8 cellular contexts compared by ENCODE assay signal in genomic region chr11:96254087-96254486, GRCh38.
DNase-seq lines count a peak whose midpoint lies in the region; ATAC-seq and TF ChIP-seq lines count a peak whose summit lies in the region.

No MANE protein-coding gene starts in this region.

- H3K4me1 ChIP-seq in left lung, result peaks cover 16 to 64% of the 10 kb centered on the region in 2 donors

- H3K27me3 Mint-ChIP-seq in activated CD8-positive, alpha-beta T cell treated with anti-CD3 and anti-CD28 coated beads for 36 hours, result no peaks in the 10 kb centered on the region

- peaks cover 3% of the 10 kb centered on the region for H3K9me3 Mint-ChIP-seq in activated CD8-positive, alpha-beta T cell treated with anti-CD3 and anti-CD28 coated beads for 36 hours

- peaks cover 84% of the 10 kb centered on the region for H3K4me1 Mint-ChIP-seq in activated CD8-positive, alpha-beta T cell treated with anti-CD3 and anti-CD28 coated beads for 36 hours (ENCODE audit: low read depth)

- intact Hi-C loops in activated CD8-positive, alpha-beta T cell treated with anti-CD3 and anti-CD28 coated beads for 36 hours (cut with micrococcal nuclease), result no loop called here
- intact Hi-C loops in left lung (cut with DNase I), result no loop called here

- H3K9me3 ChIP-seq in left lung, result no peaks in the 10 kb centered on the region

- H3K36me3 ChIP-seq in left lung, result no peaks in the 10 kb centered on the region

- no peak overlapping the region for H3K4me3 ChIP-seq in left lung

- H3K36me3 Mint-ChIP-seq in activated CD8-positive, alpha-beta T cell treated with anti-CD3 and anti-CD28 coated beads for 36 hours (ENCODE audit: low read depth), result peaks cover 38% of the 10 kb centered on the region

- H3K27ac Mint-ChIP-seq in activated CD8-positive, alpha-beta T cell treated with anti-CD3 and anti-CD28 coated beads for 36 hours, result peak overlapping the region; percentile 90

- POLR2A ChIA-PET in activated CD8-positive, alpha-beta T cell treated with anti-CD3 and anti-CD28 coated beads for 36 hours (lab: Charles Lee), result interaction anchor here (0.9 to 1.3 kb wide), 4 partner anchors 10 to 56 kb away, joined by 3 to 5 read pairs (median 4); no protein-coding TSS in a partner anchor

- peak overlapping the region; percentile 65 for H3K4me3 Mint-ChIP-seq in activated CD8-positive, alpha-beta T cell treated with anti-CD3 and anti-CD28 coated beads for 36 hours

- TF ChIP-seq CTCF in activated CD8-positive, alpha-beta T cell treated with anti-CD3 and anti-CD28 coated beads for 36 hours (IDR thresholded peaks at IDR 0.05), result no peak
- no peak for TF ChIP-seq CTCF in left lung (IDR thresholded peaks at IDR 0.05)

- ATAC-seq in HG03097 (IDR thresholded peaks at IDR 0.05; ENCODE audit: low FRiP score, unreplicated experiment) (peak; percentile 49), left lung (no peak)
- no peak for ATAC-seq in activated CD8-positive, alpha-beta T cell treated with anti-CD3 and anti-CD28 coated beads for 36 hours

- no peaks in the 10 kb centered on the region for H3K27me3 ChIP-seq in left lung

- CTCF ChIA-PET in activated CD8-positive, alpha-beta T cell treated with anti-CD3 and anti-CD28 coated beads for 36 hours (lab: Charles Lee), result interaction anchor here (0.9 to 3.4 kb wide), 4 partner anchors 40 to 219 kb away, joined by 3 to 35 read pairs (median 4); partner anchors contain the start of gene MAML2

- H3K27ac ChIP-seq in left lung, result peak overlapping the region; percentile 2 to 27

- DNase-seq in activated naive CD4-positive, alpha-beta T cell treated with Interleukin-2 at 50 U/mL for 16 hours, result peak; percentile 12
- no peak for DNase-seq in activated naive CD4-positive, alpha-beta T cell (lab: John Stamatoyannopoulos, UW)
- peak; percentile 33 for DNase-seq in activated CD8-positive, alpha-beta T cell treated with anti-CD3 and anti-CD28 coated beads for 36 hours
- DNase-seq in left lung, result no peak
- no peak for DNase-seq in effector CD4-positive, alpha-beta T cell
- DNase-seq in SHP77 (lab: John Stamatoyannopoulos, UW), result no peak
- no peak for DNase-seq in ecto neural progenitor cell (ENCODE audit: low spot score)

Comparison
In these comparisons a context has a peak if more than half of its experiments do, and no peak if none do; other contexts are left out.
1. DNase-seq: peak in activated naive CD4-positive, alpha-beta T cell treated with Interleukin-2 at 50 U/mL for 16 hours (single experiment) and activated CD8-positive, alpha-beta T cell treated with anti-CD3 and anti-CD28 coated beads for 36 hours (single experiment); none in activated naive CD4-positive, alpha-beta T cell (0 of 4), left lung (0 of 2), effector CD4-positive, alpha-beta T cell (single experiment), SHP77 (0 of 2) and ecto neural progenitor cell (single experiment).